ENCODE assay signal across 1 cellular context in the genomic region with DNA sequence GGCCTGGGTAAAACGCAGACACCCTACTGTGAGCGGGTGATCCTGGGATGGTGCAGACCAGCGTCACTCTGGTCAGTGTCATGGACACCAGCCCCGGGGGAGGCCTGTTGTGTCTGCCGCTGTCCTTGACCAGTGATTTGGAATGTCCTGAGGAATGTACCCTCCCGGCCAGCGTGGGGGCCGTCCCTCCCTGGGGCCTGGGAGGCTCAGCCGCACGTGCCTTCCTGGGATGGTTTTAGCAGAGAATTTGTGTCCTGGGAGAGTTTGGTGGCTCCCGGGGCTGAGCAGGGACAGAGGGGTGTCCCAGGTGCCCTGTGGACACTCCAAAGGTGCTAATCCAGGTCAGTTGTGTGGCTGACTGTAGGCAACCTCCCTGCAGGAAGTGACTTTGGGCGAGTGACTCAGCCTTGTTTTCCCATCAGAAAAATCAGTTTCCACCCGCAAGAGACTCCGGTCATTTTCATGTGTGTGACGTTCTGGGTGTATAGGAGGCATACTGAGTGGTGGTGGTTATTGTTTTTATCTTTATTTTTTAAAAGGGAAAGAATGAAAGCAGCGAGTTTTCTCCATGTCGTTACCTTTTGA.
A peak's percentile ranks its signal among the peaks of the same experiment; 100 is the strongest.
TF ChIP-seq lines count a peak whose summit lies in the region.

No MANE protein-coding gene starts in this region.

TF ChIP-seq in HEK293, 187 proteins besides CTCF, POLR2A, EP300 and RAD21:
- TF ChIP-seq ZFHX2 (tag by site-specific recombination; conservative IDR thresholded peaks at IDR 0.05): 0 out of 2 replicates have a peak, but pooled peaks have one; percentile 2
- TF ChIP-seq ZNF560 (tag by site-specific recombination; IDR thresholded peaks at IDR 0.05; ENCODE audit: borderline replicate concordance): no peak
- TF ChIP-seq ZNF670 (tag by site-specific recombination; IDR thresholded peaks at IDR 0.05; ENCODE audit: low read depth): no peak
- TF ChIP-seq ZNF514 (tag by site-specific recombination; IDR thresholded peaks at IDR 0.05): no peak
- no peak for TF ChIP-seq ZNF169 (tag by site-specific recombination; IDR thresholded peaks at IDR 0.05)
- TF ChIP-seq ZNF530 (tag by site-specific recombination; IDR thresholded peaks at IDR 0.05; ENCODE audit: low read depth): no peak
